19 cellular contexts compared by ENCODE assay signal in the genomic region with DNA sequence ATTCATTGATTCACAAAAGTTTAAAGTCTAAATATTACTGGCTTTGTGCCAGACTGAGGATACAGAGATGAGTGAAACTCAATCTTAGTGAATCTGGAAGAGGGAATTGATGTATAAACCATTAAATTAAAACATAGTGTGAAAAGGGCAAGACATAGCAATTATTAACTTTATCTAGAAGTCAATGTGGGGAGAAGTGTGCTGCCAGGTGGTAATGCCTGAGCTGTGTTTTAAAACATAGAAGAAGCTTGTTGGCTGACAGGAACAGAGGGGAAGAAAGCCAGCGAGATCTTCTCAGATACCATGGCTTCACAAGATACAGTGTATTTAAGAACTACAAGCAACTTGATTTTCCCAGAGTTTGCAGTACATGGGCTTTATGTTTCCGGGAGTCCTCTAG.
A peak's percentile ranks its signal among the peaks of the same experiment; 100 is the strongest.
DNase-seq lines count a peak whose midpoint lies in the region; ATAC-seq lines count a peak whose summit lies in the region.
"Had no signal": no experiment of that assay in that cellular context is flagged by ENCODE, and none has a peak within 500 bp of the region (broad histone marks: within the 10 kb centered on the region; RNA-seq: fewer than 3 reads in every experiment).

No MANE protein-coding gene starts in this region.

- CTCF ChIA-PET in activated CD8-positive, alpha-beta T cell treated with anti-CD3 and anti-CD28 coated beads, Interleukin-2, amount 10 ng/mL, durations not matched to agents 7 days and 5 days (lab: Charles Lee): no interaction called here

- no peaks in the 10 kb centered on the region for H3K27me3 Mint-ChIP-seq in activated CD8-positive, alpha-beta T cell treated with anti-CD3 and anti-CD28 coated beads, Interleukin-2, amount 10 ng/mL, durations not matched to agents 7 days and 5 days (ENCODE audit: low read depth)

- peaks cover 2% of the 10 kb centered on the region for H3K4me1 ChIP-seq in mesenchymal stem cell (ENCODE audit: control insufficient read depth, insufficient read depth, low read depth, low read length)
- H3K4me1 ChIP-seq: Caco-2 had no signal

- H3K18ac ChIP-seq in mesenchymal stem cell (ENCODE audit: low read depth in 1 of 2, low read length in 2 of 2): no peak overlapping the region

- no peaks in the 10 kb centered on the region for H3K9me3 Mint-ChIP-seq in activated CD8-positive, alpha-beta T cell treated with anti-CD3 and anti-CD28 coated beads, Interleukin-2, amount 10 ng/mL, durations not matched to agents 7 days and 5 days (ENCODE audit: insufficient read depth)

- H3K36me3 Mint-ChIP-seq in activated CD8-positive, alpha-beta T cell treated with anti-CD3 and anti-CD28 coated beads, Interleukin-2, amount 10 ng/mL, durations not matched to agents 7 days and 5 days (ENCODE audit: low read depth): no peaks in the 10 kb centered on the region

- no peaks in the 10 kb centered on the region for H3K36me3 ChIP-seq in mesenchymal stem cell (ENCODE audit: control insufficient read depth in 1 of 2, insufficient read depth in 2 of 2, low read depth in 1 of 2, low read length in 2 of 2)
- H3K36me3 ChIP-seq: SJCRH30 had no signal

- no peak overlapping the region for H3K4ac ChIP-seq in mesenchymal stem cell (ENCODE audit: low read depth in 1 of 2, low read length in 2 of 2)

- H2AFZ ChIP-seq in mesenchymal stem cell (ENCODE audit: low read depth, low read length): no peak overlapping the region

- H3K4me2 ChIP-seq in mesenchymal stem cell (ENCODE audit: low read length, poor library complexity, severe bottlenecking): no peak overlapping the region

- no CpG with 5 or more reads among the region's 2 CpGs for WGBS in mesenchymal stem cell

- no peak overlapping the region for H2BK12ac ChIP-seq in mesenchymal stem cell (ENCODE audit: low read length in 2 of 2)

- H3K4me3 Mint-ChIP-seq in activated CD8-positive, alpha-beta T cell treated with anti-CD3 and anti-CD28 coated beads, Interleukin-2, amount 10 ng/mL, durations not matched to agents 7 days and 5 days: no peak overlapping the region

- H3K79me1 ChIP-seq in mesenchymal stem cell (replicated peaks; ENCODE audit: low read length, poor library complexity, severe bottlenecking): no peaks in the 10 kb centered on the region

- no peak overlapping the region for H3K23ac ChIP-seq in mesenchymal stem cell (ENCODE audit: low read length in 2 of 2)

- peaks cover 11% of the 10 kb centered on the region for H3K4me1 Mint-ChIP-seq in activated CD8-positive, alpha-beta T cell treated with anti-CD3 and anti-CD28 coated beads, Interleukin-2, amount 10 ng/mL, durations not matched to agents 7 days and 5 days (ENCODE audit: low read depth)

- no peaks in the 10 kb centered on the region for H3K27me3 ChIP-seq in mesenchymal stem cell (ENCODE audit: control insufficient read depth in 1 of 2, insufficient read depth in 1 of 2, low read length in 2 of 2)
- H3K27me3 ChIP-seq: SJCRH30 had no signal

- H3K4me3 ChIP-seq in mesenchymal stem cell (ENCODE audit: insufficient read depth in 1 of 2, low read depth in 1 of 2, low read length in 2 of 2): no peak overlapping the region
- H3K4me3 ChIP-seq: SJCRH30 had no signal

- H3K14ac ChIP-seq in mesenchymal stem cell (ENCODE audit: low read length in 2 of 2): no peak overlapping the region

- H3K9ac ChIP-seq in mesenchymal stem cell (ENCODE audit: low read length): no peak overlapping the region

- ATAC-seq in GM18511 (IDR thresholded peaks at IDR 0.05; ENCODE audit: unreplicated experiment) (peak; percentile 53), GM19467 (IDR thresholded peaks at IDR 0.05; ENCODE audit: unreplicated experiment) (peak; percentile 51), HG03354 (IDR thresholded peaks at IDR 0.05; ENCODE audit: poor library complexity, severe bottlenecking, unreplicated experiment) (peak; percentile 39)
- no peak for ATAC-seq in activated CD8-positive, alpha-beta T cell treated with anti-CD3 and anti-CD28 coated beads, Interleukin-2, amount 10 ng/mL, durations not matched to agents 7 days and 5 days

- no peak overlapping the region for H2AK5ac ChIP-seq in mesenchymal stem cell (ENCODE audit: low read length, severe bottlenecking)

- H4K91ac ChIP-seq in mesenchymal stem cell (ENCODE audit: low read length): no peak overlapping the region

- H4K8ac ChIP-seq in mesenchymal stem cell (ENCODE audit: low read length): no peak overlapping the region

- POLR2A ChIA-PET in activated CD8-positive, alpha-beta T cell treated with anti-CD3 and anti-CD28 coated beads, Interleukin-2, amount 10 ng/mL, durations not matched to agents 7 days and 5 days (lab: Charles Lee): no interaction called here

- no peak overlapping the region for H2BK15ac ChIP-seq in mesenchymal stem cell (ENCODE audit: low read depth, poor library complexity, severe bottlenecking)

- no peak overlapping the region for H2BK5ac ChIP-seq in mesenchymal stem cell (ENCODE audit: low read depth, low read length, poor library complexity, severe bottlenecking)

- H3K9me3 ChIP-seq in mesenchymal stem cell (ENCODE audit: control insufficient read depth, low read length): peaks cover 5% of the 10 kb centered on the region

- peak; percentile 23 for DNase-seq in renal cortical epithelial cell (ENCODE audit: low read depth)
- DNase-seq in DMS114 treated with DMSO at 0.1 percent for 48 hours (lab: John Stamatoyannopoulos, UW; ENCODE audit: unreplicated experiment): no peak
- DNase-seq in mesenchymal stem cell: no peak
- no peak for DNase-seq in activated CD8-positive, alpha-beta T cell treated with anti-CD3 and anti-CD28 coated beads, Interleukin-2, amount 10 ng/mL, durations not matched to agents 7 days and 5 days
- DNase-seq: ACHN, AML-193, Caco-2, DMS53, GOT3, KBM-7, MV-4-11, NCI-H1417 treated with DMSO at 0.1 percent for 48 hours, NCI-H2029, NCI-H510A, NCI-H774 had no signal

- H3K27ac Mint-ChIP-seq in activated CD8-positive, alpha-beta T cell treated with anti-CD3 and anti-CD28 coated beads, Interleukin-2, amount 10 ng/mL, durations not matched to agents 7 days and 5 days: no peak overlapping the region

- H3K27ac ChIP-seq in mesenchymal stem cell (ENCODE audit: low read length, poor library complexity, severe bottlenecking): no peak overlapping the region
- H3K27ac ChIP-seq: SJCRH30 had no signal

- no peak overlapping the region for H2BK120ac ChIP-seq in mesenchymal stem cell (ENCODE audit: low read depth, low read length)
